15 cellular contexts compared by ENCODE assay signal in the genomic region with DNA sequence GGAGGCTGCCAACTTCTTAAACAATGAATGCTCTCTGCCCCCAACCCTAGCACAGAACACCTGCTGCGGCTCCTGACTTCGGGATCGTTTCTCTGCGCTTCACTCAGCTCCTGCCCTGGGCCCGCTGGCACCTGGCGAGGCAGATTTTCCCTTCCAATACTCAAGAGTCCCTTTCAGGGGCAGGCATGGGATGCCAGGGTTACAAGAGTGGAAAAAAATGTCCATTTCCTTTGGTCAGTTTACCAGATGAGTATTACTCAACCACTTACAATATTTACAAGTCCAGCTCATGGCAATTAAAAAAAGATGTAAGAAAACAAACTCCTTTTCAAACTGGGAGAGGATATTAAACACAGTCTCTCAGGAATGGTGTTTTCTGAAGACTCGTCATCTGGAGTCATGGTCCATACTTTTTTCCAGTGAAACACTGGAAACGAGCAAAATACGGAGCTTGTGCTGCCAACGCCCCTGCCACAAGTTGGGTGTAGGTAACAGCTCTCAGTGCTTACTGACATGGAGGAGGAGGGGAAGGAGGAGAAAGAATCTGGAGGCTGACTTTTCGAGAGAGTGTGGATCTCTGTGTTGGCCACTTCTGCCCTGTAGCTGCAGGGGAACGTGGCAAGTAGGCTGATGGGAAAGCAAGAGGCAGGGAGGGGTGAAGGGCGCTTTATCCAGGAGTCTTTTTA.
DNase-seq lines count a peak whose midpoint lies in the region; ATAC-seq and TF ChIP-seq lines count a peak whose summit lies in the region.
"Had no signal": no experiment of that assay in that cellular context is flagged by ENCODE, and none has a peak within 500 bp of the region (broad histone marks: within the 10 kb centered on the region; RNA-seq: fewer than 3 reads in every experiment).

No MANE protein-coding gene starts in this region.

- ATAC-seq in sciatic nerve: peak; percentile 38
- ATAC-seq: naive thymus-derived CD8-positive, alpha-beta T cell had no signal

- no peak overlapping the region for H3K4me3 ChIP-seq in MG63
- H3K4me3 ChIP-seq: right atrium auricular region had no signal

- DNase-seq in DMS53 (lab: John Stamatoyannopoulos, UW) (peak; percentile 59), MG63 (peak; percentile 49), dermis blood vessel endothelial cell (peak; percentile 81), sciatic nerve (ENCODE audit: low spot score) (no peak), erythroblast (lab: John Stamatoyannopoulos, UW) (no peak), DMS153 (lab: John Stamatoyannopoulos, UW) (no peak), NCI-H82 (lab: John Stamatoyannopoulos, UW) (no peak)
- DNase-seq: activated T-cell treated with anti-CD3 and anti-CD28 coated beads, Interleukin-2, amount 50 U/mL, for 24 hours; anterior cingulate cortex; naive thymus-derived CD8-positive, alpha-beta T cell; NCI-H2029; stimulated activated CD4-positive, alpha-beta T cell treated with anti-CD3 and anti-CD28 coated beads, Interleukin-4, amount 100 ng/mL, for 24 hours; stimulated activated naive CD4-positive, alpha-beta T cell treated with Interleukin-2 at 50 U/mL for 16 hours; SW 1271 had no signal

- no peaks in the 10 kb centered on the region for H3K9me3 ChIP-seq in MG63
- H3K9me3 ChIP-seq: right atrium auricular region had no signal

- no peak for TF ChIP-seq POLR2A in erythroblast (IDR thresholded peaks at IDR 0.05; ENCODE audit: low read length)

- intact Hi-C loops in sciatic nerve (cut with DNase I): no loop called here

- H3K27me3 ChIP-seq in MG63: no peaks in the 10 kb centered on the region
- H3K27me3 ChIP-seq: right atrium auricular region had no signal

- H3K36me3 ChIP-seq in MG63: no peaks in the 10 kb centered on the region
- H3K36me3 ChIP-seq: right atrium auricular region had no signal

Comparison
In these comparisons a context has a peak if more than half of its experiments do, and no peak if none do; other contexts are left out.
1. DNase-seq: peak in DMS53 (single experiment), MG63 (single experiment) and dermis blood vessel endothelial cell (single experiment); none in sciatic nerve (single experiment), erythroblast (0 of 2), DMS153 (single experiment) and NCI-H82 (single experiment).